ENCODE assay signal across 9 cellular contexts in genomic region chr17:7842380-7842949, GRCh38. TPM values are rescaled to one million over a fixed set of nuclear protein-coding genes. Genes with fewer than 3 reads are reported as not detected.
DNase-seq lines count a peak whose midpoint lies in the region; ATAC-seq, FAIRE-seq and TF ChIP-seq lines count a peak whose summit lies in the region.
"Had no signal": no experiment of that assay in that cellular context is flagged by ENCODE, and none has a peak within 500 bp of the region (broad histone marks: within the 10 kb centered on the region; RNA-seq: fewer than 3 reads in every experiment).

No MANE protein-coding gene starts in this region.

- peak overlapping the region; percentile 100 for H3K27ac Mint-ChIP-seq in activated T-cell treated with anti-CD3 and anti-CD28 coated beads, Interleukin-2, amount 50 U/mL, for 24 hours
- H3K27ac Mint-ChIP-seq in naive thymus-derived CD8-positive, alpha-beta T cell, result peak overlapping the region; percentile 94 to 100 (median 98)
- peak overlapping the region; percentile 96 for H3K27ac Mint-ChIP-seq in stimulated activated memory B cell treated with anti-CD40 and anti-IgM and Interleukin-4, amounts not matched to agents 10 μg/mL and 1 μg/mL and 100 μg/mL, for 72 hours

- H3K36me3 ChIP-seq in DOHH2 (ENCODE audit: control insufficient read depth, low read length), result peaks cover 69% of the 10 kb centered on the region
- peaks cover 17 to 31% (median 17%) of the 10 kb centered on the region in 3 donors for H3K36me3 ChIP-seq in esophagus squamous epithelium

- WGBS in esophagus squamous epithelium, 2 donors, result 0% methylated on average over 8 to 18 of the region's 37 CpGs

- H3K79me2 ChIP-seq in DOHH2 (ENCODE audit: control insufficient read depth, low read length), result peaks cover 83% of the 10 kb centered on the region

- TF ChIP-seq POLR2A in H54 (IDR thresholded peaks at IDR 0.05; ENCODE audit: low read depth, low read length), result 0 out of 2 replicates have a peak, but pooled peaks have one; percentile 48
- peak in 1 of 4 donors; percentile 20 for TF ChIP-seq POLR2A in esophagus squamous epithelium (IDR thresholded peaks at IDR 0.05)

- no peaks in the 10 kb centered on the region for H3K9me3 Mint-ChIP-seq in activated T-cell treated with anti-CD3 and anti-CD28 coated beads, Interleukin-2, amount 50 U/mL, for 24 hours
- H3K9me3 Mint-ChIP-seq in naive thymus-derived CD8-positive, alpha-beta T cell, result no peaks in the 10 kb centered on the region
- H3K9me3 Mint-ChIP-seq in stimulated activated memory B cell treated with anti-CD40 and anti-IgM and Interleukin-4, amounts not matched to agents 10 μg/mL and 1 μg/mL and 100 μg/mL, for 72 hours, result no peaks in the 10 kb centered on the region

- H3K4me1 Mint-ChIP-seq in activated T-cell treated with anti-CD3 and anti-CD28 coated beads, Interleukin-2, amount 50 U/mL, for 24 hours (ENCODE audit: low read depth), result peaks cover 57% of the 10 kb centered on the region
- H3K4me1 Mint-ChIP-seq in naive thymus-derived CD8-positive, alpha-beta T cell, result peaks cover 49 to 71% (median 55%) of the 10 kb centered on the region in 4 donors
- H3K4me1 Mint-ChIP-seq in stimulated activated memory B cell treated with anti-CD40 and anti-IgM and Interleukin-4, amounts not matched to agents 10 μg/mL and 1 μg/mL and 100 μg/mL, for 72 hours, result peaks cover 68% of the 10 kb centered on the region

- no peaks in the 10 kb centered on the region for H3K9me2 ChIP-seq in DOHH2 (replicated peaks; ENCODE audit: control insufficient read depth, low read length)

- H4K20me1 ChIP-seq in DOHH2 (ENCODE audit: control insufficient read depth, insufficient read depth, low read depth, low read length), result peaks cover 8% of the 10 kb centered on the region; the same call in 1 of the 2 replicates

- peaks cover 56% of the 10 kb centered on the region for H3K36me3 Mint-ChIP-seq in activated T-cell treated with anti-CD3 and anti-CD28 coated beads, Interleukin-2, amount 50 U/mL, for 24 hours (ENCODE audit: low read depth)
- peaks cover 0 to 27% (median 0%) of the 10 kb centered on the region in 3 donors for H3K36me3 Mint-ChIP-seq in naive thymus-derived CD8-positive, alpha-beta T cell
- peaks cover 17% of the 10 kb centered on the region for H3K36me3 Mint-ChIP-seq in stimulated activated memory B cell treated with anti-CD40 and anti-IgM and Interleukin-4, amounts not matched to agents 10 μg/mL and 1 μg/mL and 100 μg/mL, for 72 hours

- peak overlapping the region; percentile 87 for H3K4me3 ChIP-seq in DOHH2 (ENCODE audit: low read length)
- H3K4me3 ChIP-seq in esophagus squamous epithelium, result peak overlapping the region; percentile 67 to 81 (median 74)

- no peaks in the 10 kb centered on the region for H3K27me3 Mint-ChIP-seq in activated T-cell treated with anti-CD3 and anti-CD28 coated beads, Interleukin-2, amount 50 U/mL, for 24 hours
- H3K27me3 Mint-ChIP-seq in naive thymus-derived CD8-positive, alpha-beta T cell, result peaks cover 0 to 6% (median 0%) of the 10 kb centered on the region in 5 donors
- H3K27me3 Mint-ChIP-seq in stimulated activated memory B cell treated with anti-CD40 and anti-IgM and Interleukin-4, amounts not matched to agents 10 μg/mL and 1 μg/mL and 100 μg/mL, for 72 hours, result no peaks in the 10 kb centered on the region

- H3K27ac ChIP-seq in DOHH2 (ENCODE audit: low read depth, low read length) (peak overlapping the region; percentile 96), esophagus squamous epithelium (peak overlapping the region; percentile 96 to 99 (median 97))

- FAIRE-seq in H54 (lab: Jason Lieb, UNC), result no peak
- FAIRE-seq: endometrium had no signal

- ATAC-seq in naive thymus-derived CD8-positive, alpha-beta T cell, result peak; percentile 47 to 58
- ATAC-seq in stimulated activated memory B cell treated with anti-CD40 and anti-IgM and Interleukin-4, amounts not matched to agents 10 μg/mL and 1 μg/mL and 100 μg/mL, for 72 hours, result peak; percentile 66

- H3F3A ChIP-seq in DOHH2 (ENCODE audit: control insufficient read depth, insufficient read depth), result peaks cover 39% of the 10 kb centered on the region

- H3K9me3 ChIP-seq in DOHH2 (ENCODE audit: control insufficient read depth, insufficient read depth, low read length) (no peaks in the 10 kb centered on the region), esophagus squamous epithelium (no peaks in the 10 kb centered on the region)

- no peaks in the 10 kb centered on the region for H3K27me3 ChIP-seq in DOHH2 (ENCODE audit: control insufficient read depth, low read length)
- no peaks in the 10 kb centered on the region for H3K27me3 ChIP-seq in esophagus squamous epithelium

- H3K4me2 ChIP-seq in DOHH2 (ENCODE audit: low read length), result peak overlapping the region; percentile 93

- peaks cover 45% of the 10 kb centered on the region for H3K4me1 ChIP-seq in DOHH2 (ENCODE audit: control insufficient read depth, low read length)
- H3K4me1 ChIP-seq in esophagus squamous epithelium, result peaks cover 36 to 85% (median 52%) of the 10 kb centered on the region in 3 donors

- POLR2A ChIA-PET in naive thymus-derived CD8-positive, alpha-beta T cell (lab: Charles Lee), result interaction anchor here (0.5 to 7.2 kb wide), 9 partner anchors 8 to 544 kb away, joined by 3 to 116 read pairs (median 4); partner anchors contain the start of genes CYB5D1, KDM6B, NAA38 and TMEM88

- DNase-seq in H54 (ENCODE audit: insufficient read length, low spot score) (no peak), NCI-H774 (lab: John Stamatoyannopoulos, UW) (peak; percentile 38), esophagus squamous epithelium (lab: John Stamatoyannopoulos, UW) (no peak), ureter (ENCODE audit: low spot score) (no peak)
- DNase-seq in activated T-cell treated with anti-CD3 and anti-CD28 coated beads, Interleukin-2, amount 50 U/mL, for 24 hours, result peak; percentile 96
- DNase-seq in naive thymus-derived CD8-positive, alpha-beta T cell, result peak in 9 of 10 donors; percentile 82 to 98 (median 93)

- no peak for TF ChIP-seq CTCF in DOHH2 (IDR thresholded peaks at IDR 0.05; ENCODE audit: low read depth, low read length, poor library complexity, severe bottlenecking)
- TF ChIP-seq CTCF in esophagus squamous epithelium (IDR thresholded peaks at IDR 0.05), result no peak

- intact Hi-C loops in esophagus squamous epithelium (cut with DNase I), result no loop called here

- peak overlapping the region; percentile 97 for H3K4me3 Mint-ChIP-seq in activated T-cell treated with anti-CD3 and anti-CD28 coated beads, Interleukin-2, amount 50 U/mL, for 24 hours
- H3K4me3 Mint-ChIP-seq in naive thymus-derived CD8-positive, alpha-beta T cell, result peak overlapping the region; percentile 88 to 100 (median 96)
- H3K4me3 Mint-ChIP-seq in stimulated activated memory B cell treated with anti-CD40 and anti-IgM and Interleukin-4, amounts not matched to agents 10 μg/mL and 1 μg/mL and 100 μg/mL, for 72 hours, result peak overlapping the region; percentile 97

RNA-seq across cellular contexts. Expression of gene KDM6B, which starts 8.4 kb away (rescaled TPM):
- total RNA-seq in esophagus squamous epithelium (10 to 100 TPM in 1 of 4 donors, 1 to 10 TPM in 3; 6.7 to 14.6 (median 7.5) TPM), ureter (31.8 TPM)
- total RNA-seq in naive thymus-derived CD8-positive, alpha-beta T cell, result 100 to 1,000 TPM; 113 TPM
- polyA plus RNA-seq in naive thymus-derived CD8-positive, alpha-beta T cell, result 1 to 10 TPM in 2 of 3 donors, under 1 TPM in 1; 0.28 to 1.2 (median 1.0) TPM

RNA-seq across cellular contexts. Expression of gene TMEM88, which starts 12.4 kb away (rescaled TPM):
- 1 to 10 TPM in 3 of 4 donors, not detected in 1; 1.5 to 3.8 (median 1.6) TPM for total RNA-seq in esophagus squamous epithelium
- total RNA-seq in naive thymus-derived CD8-positive, alpha-beta T cell, result 1 to 10 TPM; 6.9 to 7.2 TPM
- polyA plus RNA-seq in naive thymus-derived CD8-positive, alpha-beta T cell, result not detected
- total RNA-seq in ureter, result 9.9 TPM

RNA-seq across cellular contexts. Expression of gene NAA38, which starts 14.9 kb away (rescaled TPM):
- total RNA-seq in esophagus squamous epithelium (10 to 100 TPM; 45.2 to 80.1 (median 74.8) TPM), ureter (98.6 TPM)
- 10 to 100 TPM; 16.0 to 24.1 TPM for total RNA-seq in naive thymus-derived CD8-positive, alpha-beta T cell
- 100 to 1,000 TPM; 125 to 169 (median 152) TPM for polyA plus RNA-seq in naive thymus-derived CD8-positive, alpha-beta T cell

RNA-seq across cellular contexts. Expression of gene CYB5D1, which starts 15.3 kb away (rescaled TPM):
- total RNA-seq in esophagus squamous epithelium (1 to 10 TPM; 3.8 to 9.3 (median 7.5) TPM), ureter (15.7 TPM)
- 1 to 10 TPM; 8.5 to 9.8 TPM for total RNA-seq in naive thymus-derived CD8-positive, alpha-beta T cell
- polyA plus RNA-seq in naive thymus-derived CD8-positive, alpha-beta T cell, result 1 to 10 TPM; 3.5 to 6.0 (median 5.1) TPM

RNA-seq across cellular contexts. Expression of gene CHD3, which starts 46.1 kb away (rescaled TPM):
- total RNA-seq in esophagus squamous epithelium (10 to 100 TPM; 57.7 to 93.5 (median 73.0) TPM), ureter (225 TPM)
- total RNA-seq in naive thymus-derived CD8-positive, alpha-beta T cell, result 100 to 1,000 TPM; 277 to 281 TPM
- 10 to 100 TPM in 2 of 3 donors, 1 to 10 TPM in 1; 4.3 to 29.2 (median 15.5) TPM for polyA plus RNA-seq in naive thymus-derived CD8-positive, alpha-beta T cell

Comparison
In these comparisons a context has a peak if more than half of its experiments do, and no peak if none do; other contexts are left out.
1. DNase-seq: peak in NCI-H774 (single experiment), activated T-cell treated with anti-CD3 and anti-CD28 coated beads, Interleukin-2, amount 50 U/mL, for 24 hours (single experiment) and naive thymus-derived CD8-positive, alpha-beta T cell (9 of 10); none in H54 (single experiment), esophagus squamous epithelium (single experiment) and ureter (single experiment).
2. Peak in every context shown above with its lines, with median percentiles within 50 percentile points of each other: H3K27ac Mint-ChIP-seq and H3K4me3 Mint-ChIP-seq.